11 cellular contexts compared by ENCODE assay signal in the genomic region with DNA sequence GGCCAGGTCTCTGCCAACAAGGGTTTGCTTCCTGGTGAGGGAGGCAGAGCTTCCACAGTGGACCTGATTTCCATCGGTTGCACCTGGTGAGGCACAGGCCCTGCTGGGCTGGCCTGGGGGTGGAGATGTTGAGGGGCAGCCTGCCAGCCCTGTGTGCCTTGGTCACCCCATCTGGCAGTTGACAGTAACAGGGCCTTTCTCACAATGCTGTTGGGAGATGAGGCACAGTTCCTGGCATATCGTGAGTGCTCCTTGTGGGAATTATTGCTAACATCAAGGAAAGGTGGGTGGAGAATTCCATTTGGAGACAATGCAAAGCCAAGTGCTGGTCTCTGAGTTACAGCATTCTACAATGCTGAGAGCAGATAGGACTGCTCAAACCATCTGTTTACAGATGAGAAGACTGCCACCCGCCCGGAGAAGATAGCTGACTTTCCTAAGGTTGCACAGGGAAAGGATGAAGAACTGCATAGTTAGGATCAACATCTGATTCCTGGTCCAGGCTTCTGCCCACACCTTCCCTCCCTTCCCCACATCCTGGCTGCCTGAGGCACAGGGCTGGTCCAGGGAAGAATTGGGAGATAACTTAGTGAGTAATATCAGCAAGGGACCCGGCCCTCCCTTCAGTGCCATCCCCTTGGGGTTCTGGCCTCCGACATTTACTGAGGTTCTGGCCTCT. TPM values are rescaled to one million over a fixed set of nuclear protein-coding genes. Genes with fewer than 3 reads are reported as not detected.
A peak's percentile ranks its signal among the peaks of the same experiment; 100 is the strongest.
DNase-seq lines count a peak whose midpoint lies in the region; ATAC-seq and TF ChIP-seq lines count a peak whose summit lies in the region.
"Had no signal": no experiment of that assay in that cellular context is flagged by ENCODE, and none has a peak within 500 bp of the region (broad histone marks: within the 10 kb centered on the region; RNA-seq: fewer than 3 reads in every experiment).

No MANE protein-coding gene starts in this region.

- peak overlapping the region; percentile 52 for H3K4me3 Mint-ChIP-seq in CD4-positive, alpha-beta T cell
- H3K4me3 Mint-ChIP-seq in activated CD4-positive, alpha-beta T cell treated with anti-CD3 and anti-CD28 coated beads, Interleukin-2, amount 10 ng/mL, durations not matched to agents 7 days and 5 days: no peak overlapping the region

- intact Hi-C loops in CD4-positive, alpha-beta T cell (cut with DNase I, micrococcal nuclease): no loop called here
- intact Hi-C loops in PC-9 (cut with micrococcal nuclease; ENCODE audit: unreplicated experiment): no loop called here

- H3F3A ChIP-seq in PC-9 (ENCODE audit: insufficient read depth, low read depth): peaks cover 11% of the 10 kb centered on the region; the same call in 1 of the 2 replicates

- H3K27ac ChIP-seq in CD4-positive, alpha-beta T cell (ENCODE audit: low read depth, low read length): no peak overlapping the region
- H3K27ac ChIP-seq in PC-9: peak overlapping the region; percentile 18; the same call in 1 of the 2 replicates
- peak overlapping the region; percentile 40 for H3K27ac ChIP-seq in osteoblast (ENCODE audit: low read depth, low read length)

- H2AFZ ChIP-seq in PC-9 (no peak overlapping the region), osteoblast (ENCODE audit: low read length) (no peak overlapping the region)

- no peaks in the 10 kb centered on the region; the same call in 1 of the 2 replicates for H3K36me3 ChIP-seq in PC-9 (ENCODE audit: low read depth)
- peaks cover 19% of the 10 kb centered on the region for H3K36me3 ChIP-seq in osteoblast (ENCODE audit: insufficient read depth, low read length)

- H3K9me3 ChIP-seq in CD4-positive, alpha-beta T cell (ENCODE audit: control insufficient read depth, low read length): no peaks in the 10 kb centered on the region
- no peaks in the 10 kb centered on the region for H3K9me3 ChIP-seq in PC-9 (ENCODE audit: insufficient read depth, low read depth)
- no peaks in the 10 kb centered on the region for H3K9me3 ChIP-seq in osteoblast (ENCODE audit: low read depth, low read length)

- no peaks in the 10 kb centered on the region for H3K9me3 Mint-ChIP-seq in CD4-positive, alpha-beta T cell
- H3K9me3 Mint-ChIP-seq in activated CD4-positive, alpha-beta T cell treated with anti-CD3 and anti-CD28 coated beads, Interleukin-2, amount 10 ng/mL, durations not matched to agents 7 days and 5 days: no peaks in the 10 kb centered on the region

- TSS peak; percentile 22 for BruUV-seq in PC-9 (replicated peaks; lab: Mats Ljungman, UMichigan)

- TF ChIP-seq CTCF in CD4-positive, alpha-beta T cell (IDR thresholded peaks at IDR 0.05): no peak
- TF ChIP-seq CTCF in PC-9 (conservative IDR thresholded peaks at IDR 0.05) (no peak), foreskin fibroblast (IDR thresholded peaks at IDR 0.05; ENCODE audit: low read depth, low read length) (no peak), osteoblast (IDR thresholded peaks at IDR 0.05; ENCODE audit: extremely low read depth, low read depth, low read length) (no peak)

- H4K20me1 ChIP-seq in PC-9 (ENCODE audit: insufficient read depth): no peaks in the 10 kb centered on the region
- H4K20me1 ChIP-seq in osteoblast (ENCODE audit: insufficient read depth, low read length): peaks cover 10% of the 10 kb centered on the region

- peaks cover 70% of the 10 kb centered on the region for H3K27me3 Mint-ChIP-seq in CD4-positive, alpha-beta T cell
- H3K27me3 Mint-ChIP-seq in activated CD4-positive, alpha-beta T cell treated with anti-CD3 and anti-CD28 coated beads, Interleukin-2, amount 10 ng/mL, durations not matched to agents 7 days and 5 days: peaks cover 57% of the 10 kb centered on the region

- peaks cover 56% of the 10 kb centered on the region for H3K27me3 ChIP-seq in CD4-positive, alpha-beta T cell (ENCODE audit: control insufficient read depth, insufficient read depth, low read length)
- H3K27me3 ChIP-seq in PC-9 (ENCODE audit: insufficient read depth, low read depth) (no peaks in the 10 kb centered on the region), osteoblast (ENCODE audit: insufficient read depth, low read length) (no peaks in the 10 kb centered on the region)

- H3K9me2 ChIP-seq in PC-9 (ENCODE audit: insufficient read depth): no peaks in the 10 kb centered on the region

- H3K79me2 ChIP-seq in PC-9 (ENCODE audit: low read depth) (peaks cover 44% of the 10 kb centered on the region; the same call in 1 of the 2 replicates), osteoblast (ENCODE audit: insufficient read depth, low read length) (peaks cover 55% of the 10 kb centered on the region)

- DNase-seq in CD4-positive, alpha-beta T cell: no peak
- DNase-seq in PC-9: peak in 1 of 2 experiments; percentile 30
- peak in 1 of 2 donors; percentile 56 for DNase-seq in foreskin fibroblast
- peak; percentile 83 for DNase-seq in osteoblast (ENCODE audit: insufficient read length, low spot score, missing footprints)
- DNase-seq in activated CD4-positive, alpha-beta T cell treated with anti-CD3 and anti-CD28 coated beads, Interleukin-2, amount 10 ng/mL, durations not matched to agents 7 days and 5 days: no peak
- DNase-seq in amygdala (lab: John Stamatoyannopoulos, UW): no peak
- DNase-seq: activated T-cell treated with anti-CD3 and anti-CD28 coated beads, Interleukin-2, amount 50 U/mL, for 1 hour; left ventricle myocardium superior; substantia nigra had no signal

- CTCF ChIA-PET in CD4-positive, alpha-beta T cell (lab: Charles Lee): no interaction called here
- CTCF ChIA-PET in PC-9 (lab: Charles Lee): interaction anchor here (0.5 to 1.6 kb wide), 2 partner anchors 20 to 163 kb away, joined by 3 to 9 read pairs; no protein-coding TSS in a partner anchor
- CTCF ChIA-PET in activated CD4-positive, alpha-beta T cell treated with anti-CD3 and anti-CD28 coated beads, Interleukin-2, amount 10 ng/mL, durations not matched to agents 7 days and 5 days (lab: Charles Lee): interaction anchor here (1.4 kb wide), 1 partner anchor 8 kb away, joined by 3 read pairs; no protein-coding TSS in a partner anchor

- peaks cover 7% of the 10 kb centered on the region for H3K4me1 Mint-ChIP-seq in CD4-positive, alpha-beta T cell (ENCODE audit: low read depth)
- peaks cover 7% of the 10 kb centered on the region for H3K4me1 Mint-ChIP-seq in activated CD4-positive, alpha-beta T cell treated with anti-CD3 and anti-CD28 coated beads, Interleukin-2, amount 10 ng/mL, durations not matched to agents 7 days and 5 days

- H3K4me1 ChIP-seq in PC-9 (replicated peaks; ENCODE audit: insufficient read depth): peaks cover 38% of the 10 kb centered on the region
- H3K4me1 ChIP-seq in osteoblast (ENCODE audit: insufficient read depth, low read length): peaks cover 51% of the 10 kb centered on the region

- ATAC-seq in CD4-positive, alpha-beta T cell (ENCODE audit: poor library complexity): no peak
- ATAC-seq in HG02973 (IDR thresholded peaks at IDR 0.05; ENCODE audit: unreplicated experiment) (no peak), HG03025 (IDR thresholded peaks at IDR 0.05; ENCODE audit: low FRiP score, unreplicated experiment) (no peak)

- no peaks in the 10 kb centered on the region for H3K36me3 Mint-ChIP-seq in CD4-positive, alpha-beta T cell (ENCODE audit: low read depth)
- H3K36me3 Mint-ChIP-seq in activated CD4-positive, alpha-beta T cell treated with anti-CD3 and anti-CD28 coated beads, Interleukin-2, amount 10 ng/mL, durations not matched to agents 7 days and 5 days (ENCODE audit: low read depth): no peaks in the 10 kb centered on the region

- H3K27ac Mint-ChIP-seq in CD4-positive, alpha-beta T cell: no peak overlapping the region
- H3K27ac Mint-ChIP-seq in activated CD4-positive, alpha-beta T cell treated with anti-CD3 and anti-CD28 coated beads, Interleukin-2, amount 10 ng/mL, durations not matched to agents 7 days and 5 days: no peak overlapping the region

- peak overlapping the region; percentile 89; the same call in 1 of the 2 replicates for H3K4me3 ChIP-seq in PC-9
- peak overlapping the region; percentile 84 to 92 for H3K4me3 ChIP-seq in foreskin fibroblast (ENCODE audit: low read depth in 1 of 2, low read length in 2 of 2)
- H3K4me3 ChIP-seq in osteoblast (ENCODE audit: insufficient read depth, low read length): peak overlapping the region; percentile 88

- H3K4me2 ChIP-seq in PC-9: peak overlapping the region; percentile 79
- H3K4me2 ChIP-seq in osteoblast (ENCODE audit: insufficient read depth, low read length): peak overlapping the region; percentile 90

- POLR2A ChIA-PET in CD4-positive, alpha-beta T cell (lab: Charles Lee): no interaction called here
- POLR2A ChIA-PET in PC-9 (lab: Charles Lee; ENCODE audit: unreplicated experiment): interaction anchor here (0.6 kb wide), 1 partner anchor 370 kb away, joined by 5 read pairs; no protein-coding TSS in a partner anchor
- POLR2A ChIA-PET in activated CD4-positive, alpha-beta T cell treated with anti-CD3 and anti-CD28 coated beads, Interleukin-2, amount 10 ng/mL, durations not matched to agents 7 days and 5 days (lab: Charles Lee): no interaction called here

RNA-seq across cellular contexts. Expression of a gene that starts 1.8 kb away (rescaled TPM):
- under 1 TPM in 1 of 2 experiments, not detected in 1; 0.11 TPM for total RNA-seq in CD4-positive, alpha-beta T cell
- total RNA-seq in PC-9 (2021) (36.0 and 44.0 TPM in 2 replicates), osteoblast (10.9 and 22.4 TPM in 2 replicates)
- total RNA-seq in activated CD4-positive, alpha-beta T cell treated with anti-CD3 and anti-CD28 coated beads, Interleukin-2, amount 10 ng/mL, durations not matched to agents 7 days and 5 days: under 1 TPM in 1 of 2 experiments, not detected in 1; 0.20 TPM

RNA-seq across cellular contexts. Expression of a gene that starts 42.0 kb away (rescaled TPM):
- total RNA-seq in CD4-positive, alpha-beta T cell: not detected
- total RNA-seq in PC-9 (2021) (not detected in 2 replicates), osteoblast (28.6 and 38.0 TPM in 2 replicates)
- total RNA-seq in activated CD4-positive, alpha-beta T cell treated with anti-CD3 and anti-CD28 coated beads, Interleukin-2, amount 10 ng/mL, durations not matched to agents 7 days and 5 days: not detected

Comparison
In these comparisons a context has a peak if more than half of its experiments do, and no peak if none do; other contexts are left out.
1. RNA of a gene that starts 42.0 kb away (total RNA-seq): 28.6 to 38.0 TPM in osteoblast; not detected in PC-9, not detected in CD4-positive, alpha-beta T cell and not detected in activated CD4-positive, alpha-beta T cell treated with anti-CD3 and anti-CD28 coated beads, Interleukin-2, amount 10 ng/mL, durations not matched to agents 7 days and 5 days; every median in the first group is over 10 times any median in the second.
2. Peak in every context shown above with its lines, with median percentiles within 50 percentile points of each other: H3K4me3 ChIP-seq.